In the genomic region with DNA sequence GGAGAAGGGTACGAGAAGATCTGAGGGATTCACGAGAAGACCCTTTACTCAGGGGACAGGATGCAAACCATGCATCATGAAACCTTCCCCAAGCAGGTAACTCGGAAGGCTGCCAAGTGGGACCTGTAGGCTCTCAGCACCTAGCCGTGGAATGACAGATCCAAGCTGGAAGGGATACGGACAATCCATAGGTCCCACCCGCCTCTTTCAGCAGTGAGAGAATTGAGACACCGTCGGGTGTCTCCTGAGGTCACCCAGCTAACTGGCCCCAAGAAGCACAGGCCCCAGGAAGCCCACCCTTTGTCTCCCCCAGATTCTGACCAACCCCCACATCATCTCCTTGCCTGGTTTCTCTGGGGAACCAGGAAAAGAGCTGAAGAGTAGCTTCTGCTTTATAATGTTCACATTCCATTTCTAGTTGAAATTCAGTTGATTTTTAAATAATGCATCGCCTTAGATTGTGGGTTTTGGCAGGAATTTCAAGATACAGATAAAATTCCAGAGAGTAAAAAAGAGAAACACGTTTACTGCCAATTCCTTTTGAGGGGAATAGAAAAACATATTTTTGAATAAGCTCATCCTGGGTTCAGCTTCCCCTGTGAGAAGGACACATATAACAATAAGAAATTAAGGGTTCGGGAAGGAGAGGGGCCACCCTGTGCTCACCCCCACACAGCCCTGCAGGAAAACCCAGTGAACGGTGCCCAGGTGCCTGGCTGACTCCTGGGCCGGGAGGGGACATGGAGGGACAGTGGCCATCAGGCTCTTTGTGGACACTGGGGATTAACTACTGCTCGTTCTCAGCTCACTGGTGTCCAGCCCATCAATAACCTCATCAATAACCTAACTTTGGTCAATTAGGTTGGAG, we compare ENCODE assay signal across 18 cellular contexts.
"Had no signal": no experiment of that assay in that cellular context is flagged by ENCODE, and none has a peak within 500 bp of the region (broad histone marks: within the 10 kb centered on the region; RNA-seq: fewer than 3 reads in every experiment).

No MANE protein-coding gene starts in this region.

- DNase-seq: activated CD4-positive, alpha-beta T cell treated with anti-CD3 and anti-CD28 coated beads, Interleukin-2, amount 10 ng/mL, durations not matched to agents 24 days and 14 days; activated CD8-positive, alpha-beta memory T cell treated with anti-CD3 and anti-CD28 coated beads, Interleukin-2, amount 50 U/mL, for 4 hours; activated CD8-positive, alpha-beta T cell treated with anti-CD3 and anti-CD28 coated beads for 36 hours; activated gamma-delta T cell treated with Interleukin-2 at 50 U/mL for 16 hours; activated naive CD8-positive, alpha-beta T cell treated with anti-CD3 and anti-CD28 coated beads for 36 hours; activated T-cell treated with anti-CD3 and anti-CD28 coated beads, Interleukin-2, amount 50 U/mL, for 48 hours; amygdala; cortex of kidney; left colon; lower lobe of right lung; pancreas; stimulated activated CD4-positive, alpha-beta T cell treated with anti-CD3 and anti-CD28 coated beads, Interleukin-4, amount 100 ng/mL, for 24 hours; stomach; T1000; trophoblast cell had no signal

- H3K9me3 ChIP-seq: breast epithelium, lower lobe of right lung, pancreas, stomach, vagina had no signal

- H3K4me3 Mint-ChIP-seq: activated CD8-positive, alpha-beta T cell treated with anti-CD3 and anti-CD28 coated beads for 36 hours; stimulated activated effector memory CD8-positive, alpha-beta T cell treated with anti-CD3 and anti-CD28 coated beads, Interleukin-12 subunit alpha, Interleukin-12 subunit beta, amount 100 ng/mL, for 72 hours had no signal

- H3K27ac Mint-ChIP-seq: activated CD4-positive, alpha-beta T cell treated with anti-CD3 and anti-CD28 coated beads, Interleukin-2, amount 10 ng/mL, durations not matched to agents 24 days and 14 days; activated CD8-positive, alpha-beta T cell treated with anti-CD3 and anti-CD28 coated beads for 36 hours; activated naive CD8-positive, alpha-beta T cell treated with anti-CD3 and anti-CD28 coated beads for 36 hours; stimulated activated effector memory CD8-positive, alpha-beta T cell treated with anti-CD3 and anti-CD28 coated beads, Interleukin-12 subunit alpha, Interleukin-12 subunit beta, amount 100 ng/mL, for 72 hours had no signal

- H3K36me3 Mint-ChIP-seq: activated naive CD8-positive, alpha-beta T cell treated with anti-CD3 and anti-CD28 coated beads for 36 hours; stimulated activated effector memory CD8-positive, alpha-beta T cell treated with anti-CD3 and anti-CD28 coated beads, Interleukin-12 subunit alpha, Interleukin-12 subunit beta, amount 100 ng/mL, for 72 hours had no signal

- FAIRE-seq: pancreas had no signal

- H3K4me1 Mint-ChIP-seq: activated naive CD8-positive, alpha-beta T cell treated with anti-CD3 and anti-CD28 coated beads for 36 hours had no signal

- H3K4me1 ChIP-seq: pancreas had no signal

- ATAC-seq: stimulated activated effector memory CD8-positive, alpha-beta T cell treated with anti-CD3 and anti-CD28 coated beads, Interleukin-12 subunit alpha, Interleukin-12 subunit beta, amount 100 ng/mL, for 72 hours had no signal

- H3K27me3 ChIP-seq: pancreas, vagina had no signal

- H3K27ac ChIP-seq: breast epithelium, lower lobe of right lung, pancreas, vagina had no signal

- H3K9me3 Mint-ChIP-seq: activated CD4-positive, alpha-beta T cell treated with anti-CD3 and anti-CD28 coated beads, Interleukin-2, amount 10 ng/mL, durations not matched to agents 24 days and 14 days; activated CD8-positive, alpha-beta T cell treated with anti-CD3 and anti-CD28 coated beads for 36 hours; activated naive CD8-positive, alpha-beta T cell treated with anti-CD3 and anti-CD28 coated beads for 36 hours; stimulated activated effector memory CD8-positive, alpha-beta T cell treated with anti-CD3 and anti-CD28 coated beads, Interleukin-12 subunit alpha, Interleukin-12 subunit beta, amount 100 ng/mL, for 72 hours had no signal

- H3K36me3 ChIP-seq: breast epithelium, lower lobe of right lung, pancreas, stomach, vagina had no signal
